Comparison of ENCODE assay signal across 1 cellular context in genomic region chr10:114856544-114857287, GRCh38.
TF ChIP-seq lines count a peak whose summit lies in the region.

No MANE protein-coding gene starts in this region.

TF ChIP-seq in SK-N-SH, 30 proteins besides CTCF, POLR2A, EP300 and RAD21 (continued from another document):
- TF ChIP-seq JUND (IDR thresholded peaks at IDR 0.05): peak; percentile 92
- TF ChIP-seq IRF3 (IDR thresholded peaks at IDR 0.05; ENCODE audit: low read depth, low read length): no peak
- peak; percentile 35; the same call in 1 of the 2 replicates for TF ChIP-seq FOXM1 (IDR thresholded peaks at IDR 0.05; ENCODE audit: low read depth)
- TF ChIP-seq GATA2 (CRISPR knock-in tag; IDR thresholded peaks at IDR 0.05): no peak
- TF ChIP-seq ZBTB33 (IDR thresholded peaks at IDR 0.05; ENCODE audit: borderline replicate concordance, low read depth): no peak
- no peak for TF ChIP-seq SMC3 (IDR thresholded peaks at IDR 0.05; ENCODE audit: low read depth, low read length)
- peak; percentile 86 for TF ChIP-seq TEAD4 (IDR thresholded peaks at IDR 0.05; ENCODE audit: borderline replicate concordance, insufficient read depth)
- TF ChIP-seq, protein P1, sequence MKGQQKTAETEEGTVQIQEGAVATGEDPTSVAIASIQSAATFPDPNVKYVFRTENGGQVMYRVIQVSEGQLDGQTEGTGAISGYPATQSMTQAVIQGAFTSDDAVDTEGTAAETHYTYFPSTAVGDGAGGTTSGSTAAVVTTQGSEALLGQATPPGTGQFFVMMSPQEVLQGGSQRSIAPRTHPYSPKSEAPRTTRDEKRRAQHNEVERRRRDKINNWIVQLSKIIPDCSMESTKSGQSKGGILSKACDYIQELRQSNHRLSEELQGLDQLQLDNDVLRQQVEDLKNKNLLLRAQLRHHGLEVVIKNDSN (IDR thresholded peaks at IDR 0.05; ENCODE audit: borderline replicate concordance, low read depth): no peak
- peak; percentile 87 for TF ChIP-seq FOSL2 (IDR thresholded peaks at IDR 0.05; ENCODE audit: borderline replicate concordance, low read depth)
- no peak for TF ChIP-seq RFX5 (IDR thresholded peaks at IDR 0.05; ENCODE audit: low read length)
- no peak for TF ChIP-seq YY1 (IDR thresholded peaks at IDR 0.05; ENCODE audit: low read depth)
- TF ChIP-seq, protein P2, sequence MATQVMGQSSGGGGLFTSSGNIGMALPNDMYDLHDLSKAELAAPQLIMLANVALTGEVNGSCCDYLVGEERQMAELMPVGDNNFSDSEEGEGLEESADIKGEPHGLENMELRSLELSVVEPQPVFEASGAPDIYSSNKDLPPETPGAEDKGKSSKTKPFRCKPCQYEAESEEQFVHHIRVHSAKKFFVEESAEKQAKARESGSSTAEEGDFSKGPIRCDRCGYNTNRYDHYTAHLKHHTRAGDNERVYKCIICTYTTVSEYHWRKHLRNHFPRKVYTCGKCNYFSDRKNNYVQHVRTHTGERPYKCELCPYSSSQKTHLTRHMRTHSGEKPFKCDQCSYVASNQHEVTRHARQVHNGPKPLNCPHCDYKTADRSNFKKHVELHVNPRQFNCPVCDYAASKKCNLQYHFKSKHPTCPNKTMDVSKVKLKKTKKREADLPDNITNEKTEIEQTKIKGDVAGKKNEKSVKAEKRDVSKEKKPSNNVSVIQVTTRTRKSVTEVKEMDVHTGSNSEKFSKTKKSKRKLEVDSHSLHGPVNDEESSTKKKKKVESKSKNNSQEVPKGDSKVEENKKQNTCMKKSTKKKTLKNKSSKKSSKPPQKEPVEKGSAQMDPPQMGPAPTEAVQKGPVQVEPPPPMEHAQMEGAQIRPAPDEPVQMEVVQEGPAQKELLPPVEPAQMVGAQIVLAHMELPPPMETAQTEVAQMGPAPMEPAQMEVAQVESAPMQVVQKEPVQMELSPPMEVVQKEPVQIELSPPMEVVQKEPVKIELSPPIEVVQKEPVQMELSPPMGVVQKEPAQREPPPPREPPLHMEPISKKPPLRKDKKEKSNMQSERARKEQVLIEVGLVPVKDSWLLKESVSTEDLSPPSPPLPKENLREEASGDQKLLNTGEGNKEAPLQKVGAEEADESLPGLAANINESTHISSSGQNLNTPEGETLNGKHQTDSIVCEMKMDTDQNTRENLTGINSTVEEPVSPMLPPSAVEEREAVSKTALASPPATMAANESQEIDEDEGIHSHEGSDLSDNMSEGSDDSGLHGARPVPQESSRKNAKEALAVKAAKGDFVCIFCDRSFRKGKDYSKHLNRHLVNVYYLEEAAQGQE (IDR thresholded peaks at IDR 0.05; ENCODE audit: low read depth, low read length): no peak
- no peak for TF ChIP-seq SIN3A (IDR thresholded peaks at IDR 0.05; ENCODE audit: borderline replicate concordance, low read depth, low read length)
- TF ChIP-seq MEF2A (IDR thresholded peaks at IDR 0.05; ENCODE audit: borderline replicate concordance, low read depth): no peak
- peak; percentile 31; the same call in 1 of the 2 replicates for TF ChIP-seq POLR2AphosphoS5 (IDR thresholded peaks at IDR 0.05; ENCODE audit: low read depth, low read length)
- TF ChIP-seq FOXJ3 (CRISPR knock-in tag; IDR thresholded peaks at IDR 0.05): no peak
- TF ChIP-seq CHD2 (IDR thresholded peaks at IDR 0.05; ENCODE audit: low read length, partially characterized antibody): no peak
